15 cellular contexts compared by ENCODE assay signal in genomic region chr14:103556976-103557758, GRCh38. TPM values are rescaled to one million over a fixed set of nuclear protein-coding genes. Genes with fewer than 3 reads are reported as not detected.
DNase-seq lines count a peak whose midpoint lies in the region; ATAC-seq and TF ChIP-seq lines count a peak whose summit lies in the region.
"Had no signal": no experiment of that assay in that cellular context is flagged by ENCODE, and none has a peak within 500 bp of the region (broad histone marks: within the 10 kb centered on the region; RNA-seq: fewer than 3 reads in every experiment).

No MANE protein-coding gene starts in this region.

- H3K9ac ChIP-seq in rectal smooth muscle tissue (ENCODE audit: low read length) = no peak overlapping the region

- H3K36me3 Mint-ChIP-seq in CD4-positive, alpha-beta T cell (ENCODE audit: low read depth) = peaks cover 57% of the 10 kb centered on the region
- H3K36me3 Mint-ChIP-seq in activated CD8-positive, alpha-beta memory T cell treated with anti-CD3 and anti-CD28 coated beads, Interleukin-2, amount 10 ng/mL, durations not matched to agents 7 days and 5 days = peaks cover 25% of the 10 kb centered on the region
- H3K36me3 Mint-ChIP-seq in activated CD4-positive, alpha-beta memory T cell treated with anti-CD3 and anti-CD28 coated beads, Interleukin-2, amount 10 ng/mL, durations not matched to agents 7 days and 5 days (ENCODE audit: low read depth) = peaks cover 42% of the 10 kb centered on the region

- no peaks in the 10 kb centered on the region for H3K9me2 ChIP-seq in OCI-LY7 (ENCODE audit: insufficient read depth, low read length)

- no peak for TF ChIP-seq CTCF in CD4-positive, alpha-beta T cell (IDR thresholded peaks at IDR 0.05)
- no peak for TF ChIP-seq CTCF in esophagus squamous epithelium (IDR thresholded peaks at IDR 0.05)
- TF ChIP-seq CTCF in body of pancreas (IDR thresholded peaks at IDR 0.05) = no peak
- no peak for TF ChIP-seq CTCF in OCI-LY7 (conservative IDR thresholded peaks at IDR 0.05; ENCODE audit: low read length)

- peaks cover 59% of the 10 kb centered on the region for H3K79me2 ChIP-seq in OCI-LY7 (ENCODE audit: insufficient read depth, low read depth, low read length)

- no peak overlapping the region for H3K4me2 ChIP-seq in OCI-LY7 (ENCODE audit: low read length)

- H3K36me3 ChIP-seq in esophagus squamous epithelium (peaks cover 0 to 30% (median 9%) of the 10 kb centered on the region in 3 donors), rectal smooth muscle tissue (ENCODE audit: control insufficient read depth, insufficient read depth, low read length) (peaks cover 2% of the 10 kb centered on the region), body of pancreas (replicated peaks in 1 of 2; ENCODE audit: insufficient read depth in 1 of 2, low read depth in 2 of 2) (peaks cover 0 to 3% of the 10 kb centered on the region in 2 donors), OCI-LY7 (ENCODE audit: insufficient read depth, low read length) (peaks cover 43% of the 10 kb centered on the region)

- ATAC-seq in CD4-positive, alpha-beta T cell (ENCODE audit: poor library complexity) = no peak
- ATAC-seq in activated CD8-positive, alpha-beta memory T cell treated with anti-CD3 and anti-CD28 coated beads, Interleukin-2, amount 10 ng/mL, durations not matched to agents 7 days and 5 days = no peak
- no peak for ATAC-seq in body of pancreas

- H3K4me1 ChIP-seq in esophagus squamous epithelium (peaks cover 32 to 74% (median 40%) of the 10 kb centered on the region in 3 donors), rectal smooth muscle tissue (ENCODE audit: control insufficient read depth, insufficient read depth, low read length) (peaks cover 31% of the 10 kb centered on the region), body of pancreas (peaks cover 49% of the 10 kb centered on the region), OCI-LY7 (ENCODE audit: insufficient read depth, low read length, poor library complexity, severe bottlenecking) (peaks cover 23% of the 10 kb centered on the region)
- H3K4me1 ChIP-seq: BE2C had no signal

- no peaks in the 10 kb centered on the region for H3K27me3 Mint-ChIP-seq in CD4-positive, alpha-beta T cell
- H3K27me3 Mint-ChIP-seq in activated CD8-positive, alpha-beta memory T cell treated with anti-CD3 and anti-CD28 coated beads, Interleukin-2, amount 10 ng/mL, durations not matched to agents 7 days and 5 days = no peaks in the 10 kb centered on the region
- no peaks in the 10 kb centered on the region for H3K27me3 Mint-ChIP-seq in activated CD4-positive, alpha-beta memory T cell treated with anti-CD3 and anti-CD28 coated beads, Interleukin-2, amount 10 ng/mL, durations not matched to agents 7 days and 5 days
- H3K27me3 Mint-ChIP-seq: dendritic cell treated with granulocyte-macrophage colony-stimulating factor and Interleukin-4, amounts not matched to agents 40 ng/mL and 50 ng/mL, for 4 days had no signal

- intact Hi-C loops in CD4-positive, alpha-beta T cell (cut with DNase I, micrococcal nuclease) = no loop called here
- intact Hi-C loops in esophagus squamous epithelium (cut with DNase I) = no loop called here
- intact Hi-C loops in body of pancreas (cut with DNase I) = no loop called here
- intact Hi-C loops in OCI-LY7 (cut with micrococcal nuclease; ENCODE audit: unreplicated experiment) = no loop called here

- POLR2A ChIA-PET in CD4-positive, alpha-beta T cell (lab: Charles Lee) = interaction anchor here (1.8 kb wide), 1 partner anchor 158 kb away, joined by 6 read pairs; the partner anchor contains the start of genes XRCC3 and ZFYVE21
- POLR2A ChIA-PET in OCI-LY7 (lab: Charles Lee) = interaction anchor here (1.6 kb wide), 1 partner anchor 9 kb away, joined by 3 read pairs; no protein-coding TSS in a partner anchor
- POLR2A ChIA-PET in activated CD4-positive, alpha-beta memory T cell treated with anti-CD3 and anti-CD28 coated beads, Interleukin-2, amount 10 ng/mL, durations not matched to agents 7 days and 5 days (lab: Charles Lee) = interaction anchor here (0.8 to 1.5 kb wide), 2 partner anchors 7 to 29 kb away, joined by 3 read pairs; no protein-coding TSS in a partner anchor

- peaks cover 58% of the 10 kb centered on the region for H3K4me1 Mint-ChIP-seq in CD4-positive, alpha-beta T cell (ENCODE audit: low read depth)
- H3K4me1 Mint-ChIP-seq in activated CD8-positive, alpha-beta memory T cell treated with anti-CD3 and anti-CD28 coated beads, Interleukin-2, amount 10 ng/mL, durations not matched to agents 7 days and 5 days = peaks cover 39% of the 10 kb centered on the region
- H3K4me1 Mint-ChIP-seq in activated CD4-positive, alpha-beta memory T cell treated with anti-CD3 and anti-CD28 coated beads, Interleukin-2, amount 10 ng/mL, durations not matched to agents 7 days and 5 days = peaks cover 44% of the 10 kb centered on the region

- BruUV-seq in OCI-LY7 (replicated peaks; lab: Mats Ljungman, UMichigan) = no TSS peak

- H3K27ac ChIP-seq in CD4-positive, alpha-beta T cell (ENCODE audit: low read depth, low read length) = no peak overlapping the region
- peak overlapping the region; percentile 30 to 84 (median 68) for H3K27ac ChIP-seq in esophagus squamous epithelium
- H3K27ac ChIP-seq in rectal smooth muscle tissue (ENCODE audit: low read depth, low read length) = peak overlapping the region; percentile 76
- peak overlapping the region in 1 of 4 donors; percentile 6 for H3K27ac ChIP-seq in body of pancreas
- H3K27ac ChIP-seq in OCI-LY7 (ENCODE audit: low read depth, low read length, poor library complexity, severe bottlenecking) = no peak overlapping the region

- H3K9me3 ChIP-seq in CD4-positive, alpha-beta T cell (ENCODE audit: control insufficient read depth, low read length) = no peaks in the 10 kb centered on the region
- H3K9me3 ChIP-seq in esophagus squamous epithelium (no peaks in the 10 kb centered on the region), body of pancreas (no peaks in the 10 kb centered on the region), OCI-LY7 (ENCODE audit: low read length) (no peaks in the 10 kb centered on the region)
- H3K9me3 ChIP-seq: adrenal gland, BE2C had no signal

- TF ChIP-seq POLR2A in esophagus squamous epithelium (IDR thresholded peaks at IDR 0.05) = no peak
- TF ChIP-seq POLR2A in body of pancreas (IDR thresholded peaks at IDR 0.05) = no peak

- H3K4me3 Mint-ChIP-seq in CD4-positive, alpha-beta T cell = no peak overlapping the region
- H3K4me3 Mint-ChIP-seq in activated CD8-positive, alpha-beta memory T cell treated with anti-CD3 and anti-CD28 coated beads, Interleukin-2, amount 10 ng/mL, durations not matched to agents 7 days and 5 days = no peak overlapping the region
- H3K4me3 Mint-ChIP-seq in activated CD4-positive, alpha-beta memory T cell treated with anti-CD3 and anti-CD28 coated beads, Interleukin-2, amount 10 ng/mL, durations not matched to agents 7 days and 5 days = no peak overlapping the region
- H3K4me3 Mint-ChIP-seq: dendritic cell treated with granulocyte-macrophage colony-stimulating factor and Interleukin-4, amounts not matched to agents 40 ng/mL and 50 ng/mL, for 4 days; mesothelial cell of epicardium had no signal

- peaks cover 40% of the 10 kb centered on the region for H4K20me1 ChIP-seq in OCI-LY7 (ENCODE audit: insufficient read depth, low read length)

- CTCF ChIA-PET in CD4-positive, alpha-beta T cell (lab: Charles Lee) = interaction anchor here (1.0 to 1.4 kb wide), 2 partner anchors 35 to 39 kb away, joined by 3 read pairs; no protein-coding TSS in a partner anchor
- CTCF ChIA-PET in activated CD8-positive, alpha-beta memory T cell treated with anti-CD3 and anti-CD28 coated beads, Interleukin-2, amount 10 ng/mL, durations not matched to agents 7 days and 5 days (lab: Charles Lee) = interaction anchor here (0.6 to 2.0 kb wide), 5 partner anchors 9 to 123 kb away, joined by 3 to 9 read pairs (median 3); no protein-coding TSS in a partner anchor
- CTCF ChIA-PET in OCI-LY7 (lab: Charles Lee; ENCODE audit: unreplicated experiment) = no interaction called here
- CTCF ChIA-PET in activated CD4-positive, alpha-beta memory T cell treated with anti-CD3 and anti-CD28 coated beads, Interleukin-2, amount 10 ng/mL, durations not matched to agents 7 days and 5 days (lab: Charles Lee) = interaction anchor here (1.1 to 2.6 kb wide), 2 partner anchors 10 to 38 kb away, joined by 4 to 11 read pairs; no protein-coding TSS in a partner anchor

- H3K27ac Mint-ChIP-seq in CD4-positive, alpha-beta T cell = peak overlapping the region; percentile 36
- no peak overlapping the region for H3K27ac Mint-ChIP-seq in activated CD8-positive, alpha-beta memory T cell treated with anti-CD3 and anti-CD28 coated beads, Interleukin-2, amount 10 ng/mL, durations not matched to agents 7 days and 5 days
- no peak overlapping the region for H3K27ac Mint-ChIP-seq in activated CD4-positive, alpha-beta memory T cell treated with anti-CD3 and anti-CD28 coated beads, Interleukin-2, amount 10 ng/mL, durations not matched to agents 7 days and 5 days
- H3K27ac Mint-ChIP-seq: dendritic cell treated with granulocyte-macrophage colony-stimulating factor and Interleukin-4, amounts not matched to agents 40 ng/mL and 50 ng/mL, for 4 days; mesothelial cell of epicardium had no signal

- no peak for DNase-seq in CD4-positive, alpha-beta T cell
- peak; percentile 72 for DNase-seq in NCI-H82 (lab: John Stamatoyannopoulos, UW)
- no peak for DNase-seq in esophagus squamous epithelium (lab: John Stamatoyannopoulos, UW)
- no peak for DNase-seq in activated CD8-positive, alpha-beta memory T cell treated with anti-CD3 and anti-CD28 coated beads, Interleukin-2, amount 10 ng/mL, durations not matched to agents 7 days and 5 days
- DNase-seq in body of pancreas = no peak
- no peak for DNase-seq in OCI-LY7 (ENCODE audit: low spot score)
- no peak for DNase-seq in activated CD4-positive, alpha-beta memory T cell treated with anti-CD3 and anti-CD28 coated beads, Interleukin-2, amount 10 ng/mL, durations not matched to agents 7 days and 5 days
- DNase-seq: BE2C; DMS53; SHP77; stimulated activated CD4-positive, alpha-beta T cell treated with anti-CD3 and anti-CD28 coated beads, Interleukin-2, amount 100 ng/mL, for 48 hours had no signal

- no peaks in the 10 kb centered on the region for H3K9me3 Mint-ChIP-seq in CD4-positive, alpha-beta T cell
- H3K9me3 Mint-ChIP-seq in activated CD8-positive, alpha-beta memory T cell treated with anti-CD3 and anti-CD28 coated beads, Interleukin-2, amount 10 ng/mL, durations not matched to agents 7 days and 5 days (ENCODE audit: low read depth) = no peaks in the 10 kb centered on the region
- no peaks in the 10 kb centered on the region for H3K9me3 Mint-ChIP-seq in activated CD4-positive, alpha-beta memory T cell treated with anti-CD3 and anti-CD28 coated beads, Interleukin-2, amount 10 ng/mL, durations not matched to agents 7 days and 5 days
- H3K9me3 Mint-ChIP-seq: dendritic cell treated with granulocyte-macrophage colony-stimulating factor and Interleukin-4, amounts not matched to agents 40 ng/mL and 50 ng/mL, for 4 days; mesothelial cell of epicardium had no signal

- H2AFZ ChIP-seq in OCI-LY7 (ENCODE audit: low read length) = no peak overlapping the region

- no peaks in the 10 kb centered on the region for H3K27me3 ChIP-seq in CD4-positive, alpha-beta T cell (ENCODE audit: control insufficient read depth, insufficient read depth, low read length)
- H3K27me3 ChIP-seq in esophagus squamous epithelium (no peaks in the 10 kb centered on the region), rectal smooth muscle tissue (ENCODE audit: control insufficient read depth, insufficient read depth, low read length) (no peaks in the 10 kb centered on the region), body of pancreas (no peaks in the 10 kb centered on the region)
- H3K27me3 ChIP-seq: adrenal gland, BE2C had no signal

- H3K4me3 ChIP-seq in esophagus squamous epithelium = no peak overlapping the region
- H3K4me3 ChIP-seq in rectal smooth muscle tissue (ENCODE audit: low read length) = no peak overlapping the region
- H3K4me3 ChIP-seq in body of pancreas = no peak overlapping the region
- H3K4me3 ChIP-seq in OCI-LY7 (ENCODE audit: low read depth, low read length, poor library complexity, severe bottlenecking) = no peak overlapping the region
- H3K4me3 ChIP-seq: adrenal gland had no signal

- 51 to 52% methylated on average over 15 of the region's 15 CpGs for WGBS in esophagus squamous epithelium, 2 donors
- 40 to 51% methylated on average over 15 of the region's 15 CpGs for WGBS in body of pancreas, 2 donors

RNA-seq across cellular contexts. Expression of gene BAG5, which starts 5.3 kb away (rescaled TPM):
- total RNA-seq in CD4-positive, alpha-beta T cell = 10 to 100 TPM; 39.4 to 40.3 TPM
- 10 to 100 TPM; 24.8 to 32.4 (median 28.5) TPM for total RNA-seq in esophagus squamous epithelium
- total RNA-seq in activated CD8-positive, alpha-beta memory T cell treated with anti-CD3 and anti-CD28 coated beads, Interleukin-2, amount 10 ng/mL, durations not matched to agents 7 days and 5 days = 10 to 100 TPM; 29.9 to 32.3 TPM
- 10 to 100 TPM in 1 of 2 donors, 1 to 10 TPM in 1; 9.9 to 11.9 TPM for total RNA-seq in body of pancreas
- 26.1 and 29.2 TPM in 2 replicates for total RNA-seq in OCI-LY7 (2014; rRNA removed; shearing (Covaris generic))
- total RNA-seq in OCI-LY7 (2022) = 36.3 and 38.7 TPM in 2 replicates
- 10 to 100 TPM; 29.1 to 29.9 TPM for total RNA-seq in activated CD4-positive, alpha-beta memory T cell treated with anti-CD3 and anti-CD28 coated beads, Interleukin-2, amount 10 ng/mL, durations not matched to agents 7 days and 5 days

RNA-seq across cellular contexts. Expression of gene COA8, which starts 5.6 kb away (rescaled TPM):
- total RNA-seq in CD4-positive, alpha-beta T cell = 10 to 100 TPM in 1 of 2 experiments, 1 to 10 TPM in 1; 9.1 to 10.7 TPM
- total RNA-seq in esophagus squamous epithelium = 10 to 100 TPM; 18.2 to 28.7 (median 22.7) TPM
- total RNA-seq in activated CD8-positive, alpha-beta memory T cell treated with anti-CD3 and anti-CD28 coated beads, Interleukin-2, amount 10 ng/mL, durations not matched to agents 7 days and 5 days = 10 to 100 TPM; 29.1 to 33.5 TPM
- total RNA-seq in body of pancreas = 10 to 100 TPM; 15.2 to 32.2 TPM
- 18.2 and 18.7 TPM in 2 replicates for total RNA-seq in OCI-LY7 (2014; rRNA removed; shearing (Covaris generic))
- total RNA-seq in OCI-LY7 (2022) = 33.0 and 38.9 TPM in 2 replicates
- 10 to 100 TPM; 27.5 to 31.0 TPM for total RNA-seq in activated CD4-positive, alpha-beta memory T cell treated with anti-CD3 and anti-CD28 coated beads, Interleukin-2, amount 10 ng/mL, durations not matched to agents 7 days and 5 days

RNA-seq across cellular contexts. Expression of gene TRMT61A, which starts 28.2 kb away (rescaled TPM):
- total RNA-seq in CD4-positive, alpha-beta T cell = 1 to 10 TPM; 9.2 to 9.8 TPM
- total RNA-seq in esophagus squamous epithelium (10 to 100 TPM in 2 of 4 donors, 1 to 10 TPM in 2; 7.7 to 20.6 (median 9.9) TPM), body of pancreas (10 to 100 TPM in 1 of 2 donors, 1 to 10 TPM in 1; 7.9 to 10.4 TPM), OCI-LY7 (2022) (11.2 and 13.1 TPM in 2 replicates)
- total RNA-seq in activated CD8-positive, alpha-beta memory T cell treated with anti-CD3 and anti-CD28 coated beads, Interleukin-2, amount 10 ng/mL, durations not matched to agents 7 days and 5 days = 1 to 10 TPM; 7.3 to 9.6 TPM
- total RNA-seq in OCI-LY7 (2014; rRNA removed; shearing (Covaris generic)) = 16.7 and 17.1 TPM in 2 replicates
- total RNA-seq in activated CD4-positive, alpha-beta memory T cell treated with anti-CD3 and anti-CD28 coated beads, Interleukin-2, amount 10 ng/mL, durations not matched to agents 7 days and 5 days = 1 to 10 TPM; 4.5 to 5.1 TPM

RNA-seq across cellular contexts. Expression of gene CKB, which starts 34.5 kb away (rescaled TPM):
- 1 to 10 TPM; 5.8 to 6.6 TPM for total RNA-seq in CD4-positive, alpha-beta T cell
- total RNA-seq in esophagus squamous epithelium (100 to 1,000 TPM in 1 of 4 donors, 10 to 100 TPM in 3; 27.2 to 204 (median 37.6) TPM), body of pancreas (100 to 1,000 TPM in 1 of 2 donors, 10 to 100 TPM in 1; 92.1 to 146 TPM), OCI-LY7 (2022) (3.0 and 3.2 TPM in 2 replicates)
- 1 to 10 TPM; 1.2 to 6.1 TPM for total RNA-seq in activated CD8-positive, alpha-beta memory T cell treated with anti-CD3 and anti-CD28 coated beads, Interleukin-2, amount 10 ng/mL, durations not matched to agents 7 days and 5 days
- total RNA-seq in OCI-LY7 (2014; rRNA removed; shearing (Covaris generic)) = 0.57 and 0.82 TPM in 2 replicates
- total RNA-seq in activated CD4-positive, alpha-beta memory T cell treated with anti-CD3 and anti-CD28 coated beads, Interleukin-2, amount 10 ng/mL, durations not matched to agents 7 days and 5 days = 1 to 10 TPM; 3.8 to 5.5 TPM

Comparison
In these comparisons a context has a peak if more than half of its experiments do, and no peak if none do; other contexts are left out.
1. H3K27ac ChIP-seq: peak in esophagus squamous epithelium (4 of 4) and rectal smooth muscle tissue (single experiment); none in CD4-positive, alpha-beta T cell (single experiment) and OCI-LY7 (single experiment).